Comparison of ENCODE assay signal across 10 cellular contexts in the genomic region with DNA sequence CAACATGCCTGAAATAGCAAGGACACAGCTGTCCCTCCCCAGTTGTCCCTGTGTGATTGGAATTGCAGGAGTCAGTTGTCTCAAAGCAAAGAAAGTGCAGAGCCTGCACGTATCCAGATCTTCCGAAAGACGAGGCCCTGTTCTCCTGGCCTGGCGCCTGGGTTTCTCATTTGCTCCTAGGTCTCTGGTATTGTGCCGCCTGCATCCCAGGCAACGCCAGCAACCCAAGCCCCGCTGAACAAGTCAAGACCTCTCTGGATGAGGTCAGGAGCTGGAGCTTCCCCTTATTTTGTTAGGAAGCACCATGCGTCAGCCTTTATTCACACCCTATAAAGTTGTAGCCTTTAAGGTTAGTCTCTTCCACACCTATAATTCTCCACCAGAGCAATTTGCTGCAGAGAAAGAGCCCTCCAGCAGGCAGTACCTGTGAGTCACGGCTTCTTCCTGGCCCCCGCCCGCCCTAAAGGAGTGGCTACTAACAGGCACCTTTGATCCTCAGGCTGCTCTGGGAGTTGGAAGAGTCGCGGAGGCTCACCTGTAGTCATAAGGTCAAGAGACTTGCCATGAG.
A peak's percentile ranks its signal among the peaks of the same experiment; 100 is the strongest.
DNase-seq lines count a peak whose midpoint lies in the region; ATAC-seq and FAIRE-seq lines count a peak whose summit lies in the region.
"Had no signal": no experiment of that assay in that cellular context is flagged by ENCODE, and none has a peak within 500 bp of the region (broad histone marks: within the 10 kb centered on the region; RNA-seq: fewer than 3 reads in every experiment).

No MANE protein-coding gene starts in this region.

- ATAC-seq in activated T-cell treated with anti-CD3 and anti-CD28 coated beads, Interleukin-2, amount 50 U/mL, for 72 hours (replicated peaks in 1 of 2) = no peak
- peak; percentile 41 for ATAC-seq in aorta (ENCODE audit: low FRiP score)
- no peak for ATAC-seq in GM18873 (IDR thresholded peaks at IDR 0.05; ENCODE audit: low FRiP score, unreplicated experiment)

- FAIRE-seq in GM19239 (lab: Jason Lieb, UNC) = no peak

- H3K4me1 ChIP-seq in esophagus (ENCODE audit: control insufficient read depth in 2 of 2, insufficient read depth in 2 of 2, low read length in 1 of 2) (peaks cover 0 to 7% of the 10 kb centered on the region in 2 donors), mucosa of rectum (ENCODE audit: control insufficient read depth in 2 of 2, insufficient read depth in 2 of 2, low read length in 2 of 2) (peaks cover 15 to 27% of the 10 kb centered on the region in 2 donors), aorta (ENCODE audit: control insufficient read depth in 1 of 2, insufficient read depth in 2 of 2, low read length in 2 of 2) (peaks cover 0 to 3% of the 10 kb centered on the region in 2 donors)

- H3K27ac ChIP-seq in esophagus (ENCODE audit: low read depth in 2 of 2, low read length in 1 of 2) (peak overlapping the region; percentile 97 to 98), mucosa of rectum (ENCODE audit: low read depth in 2 of 2, low read length in 2 of 2) (peak overlapping the region; percentile 90 to 91), aorta (ENCODE audit: low read depth in 1 of 2, low read length in 2 of 2) (peak overlapping the region; percentile 94 to 99)

- WGBS in esophagus, 2 donors = 35 to 48% methylated on average over 13 of the region's 13 CpGs
- WGBS in aorta, 2 donors = 37 to 41% methylated on average over 13 of the region's 13 CpGs

- no peaks in the 10 kb centered on the region for H3K36me3 Mint-ChIP-seq in activated T-cell treated with anti-CD3 and anti-CD28 coated beads, Interleukin-2, amount 50 U/mL, for 24 hours (ENCODE audit: low read depth)
- no peaks in the 10 kb centered on the region for H3K36me3 Mint-ChIP-seq in activated T-cell treated with anti-CD3 and anti-CD28 coated beads, Interleukin-2, amount 50 U/mL, for 72 hours (ENCODE audit: insufficient read depth in 2 of 2)

- H3K4me3 Mint-ChIP-seq in activated T-cell treated with anti-CD3 and anti-CD28 coated beads, Interleukin-2, amount 50 U/mL, for 24 hours = no peak overlapping the region
- no peak overlapping the region for H3K4me3 Mint-ChIP-seq in activated T-cell treated with anti-CD3 and anti-CD28 coated beads, Interleukin-2, amount 50 U/mL, for 72 hours
- H3K4me3 Mint-ChIP-seq: B cell had no signal

- H3K36me3 ChIP-seq in esophagus (ENCODE audit: control insufficient read depth in 2 of 2, insufficient read depth in 2 of 2, low read length in 1 of 2) = no peaks in the 10 kb centered on the region
- no peaks in the 10 kb centered on the region for H3K36me3 ChIP-seq in mucosa of rectum (ENCODE audit: control insufficient read depth in 2 of 2, insufficient read depth in 2 of 2, low read length in 2 of 2)
- H3K36me3 ChIP-seq in aorta (ENCODE audit: control insufficient read depth in 1 of 2, insufficient read depth in 2 of 2, low read length in 1 of 2) = no peaks in the 10 kb centered on the region

- H3K4me1 Mint-ChIP-seq in activated T-cell treated with anti-CD3 and anti-CD28 coated beads, Interleukin-2, amount 50 U/mL, for 24 hours (ENCODE audit: low read depth) = peaks cover 14% of the 10 kb centered on the region
- peaks cover 25% of the 10 kb centered on the region for H3K4me1 Mint-ChIP-seq in activated T-cell treated with anti-CD3 and anti-CD28 coated beads, Interleukin-2, amount 50 U/mL, for 72 hours (ENCODE audit: low read depth)

- no peak overlapping the region for H3K27ac Mint-ChIP-seq in activated T-cell treated with anti-CD3 and anti-CD28 coated beads, Interleukin-2, amount 50 U/mL, for 24 hours
- H3K27ac Mint-ChIP-seq in activated T-cell treated with anti-CD3 and anti-CD28 coated beads, Interleukin-2, amount 50 U/mL, for 72 hours = no peak overlapping the region
- H3K27ac Mint-ChIP-seq: B cell had no signal

- H3K9ac ChIP-seq in mucosa of rectum (ENCODE audit: low read depth in 1 of 2, low read length in 2 of 2) = peak overlapping the region; percentile 18 to 72

- intact Hi-C loops in aorta (cut with DNase I) = loop anchor here in 1 of 2 donors (5.0 kb wide), 2 partner anchors 69 to 501 kb away; no protein-coding TSS in a partner anchor

- DNase-seq in activated T-cell treated with anti-CD3 and anti-CD28 coated beads, Interleukin-2, amount 50 U/mL, for 24 hours = peak; percentile 29
- DNase-seq in activated T-cell treated with anti-CD3 and anti-CD28 coated beads, Interleukin-2, amount 50 U/mL, for 72 hours = no peak
- DNase-seq in aorta (peak; percentile 81 to 88), NCI-H82 treated with DMSO at 0.1 percent for 48 hours (lab: John Stamatoyannopoulos, UW; ENCODE audit: unreplicated experiment) (no peak), GM19239 (ENCODE audit: insufficient read length, low spot score) (no peak)
- DNase-seq: NCI-H2029 treated with DMSO at 0.1 percent for 48 hours had no signal

- no peaks in the 10 kb centered on the region for H3K27me3 Mint-ChIP-seq in activated T-cell treated with anti-CD3 and anti-CD28 coated beads, Interleukin-2, amount 50 U/mL, for 24 hours
- no peaks in the 10 kb centered on the region for H3K27me3 Mint-ChIP-seq in activated T-cell treated with anti-CD3 and anti-CD28 coated beads, Interleukin-2, amount 50 U/mL, for 72 hours (ENCODE audit: low read depth)
- H3K27me3 Mint-ChIP-seq: B cell had no signal

- no peaks in the 10 kb centered on the region for H3K9me3 ChIP-seq in esophagus (ENCODE audit: control insufficient read depth in 2 of 2, insufficient read depth in 1 of 2, low read depth in 1 of 2, low read length in 1 of 2)
- no peaks in the 10 kb centered on the region for H3K9me3 ChIP-seq in mucosa of rectum (ENCODE audit: control insufficient read depth in 2 of 2, low read length in 2 of 2)
- no peaks in the 10 kb centered on the region for H3K9me3 ChIP-seq in aorta (ENCODE audit: control insufficient read depth, low read length)

- H3K9me3 Mint-ChIP-seq in activated T-cell treated with anti-CD3 and anti-CD28 coated beads, Interleukin-2, amount 50 U/mL, for 24 hours = no peaks in the 10 kb centered on the region
- no peaks in the 10 kb centered on the region for H3K9me3 Mint-ChIP-seq in activated T-cell treated with anti-CD3 and anti-CD28 coated beads, Interleukin-2, amount 50 U/mL, for 72 hours

- H3K27me3 ChIP-seq in esophagus (ENCODE audit: control insufficient read depth in 1 of 2, insufficient read depth in 2 of 2, low read length in 2 of 2) (no peaks in the 10 kb centered on the region), mucosa of rectum (ENCODE audit: control insufficient read depth in 2 of 2, insufficient read depth in 2 of 2, low read length in 2 of 2) (no peaks in the 10 kb centered on the region), aorta (ENCODE audit: control insufficient read depth in 1 of 2, insufficient read depth in 2 of 2, low read length in 1 of 2) (no peaks in the 10 kb centered on the region)

- H3K4me3 ChIP-seq in esophagus (ENCODE audit: low read depth in 1 of 2, low read length in 2 of 2) (no peak overlapping the region), mucosa of rectum (ENCODE audit: low read length in 2 of 2) (peak overlapping the region in 1 of 2 donors; percentile 7), aorta (ENCODE audit: low read length in 2 of 2) (no peak overlapping the region)

Comparison
In these comparisons a context has a peak if more than half of its experiments do, and no peak if none do; other contexts are left out.
1. DNase-seq: peak in activated T-cell treated with anti-CD3 and anti-CD28 coated beads, Interleukin-2, amount 50 U/mL, for 24 hours (single experiment) and aorta (2 of 2); none in activated T-cell treated with anti-CD3 and anti-CD28 coated beads, Interleukin-2, amount 50 U/mL, for 72 hours (0 of 2), NCI-H82 treated with DMSO at 0.1 percent for 48 hours (single experiment) and GM19239 (single experiment).
2. Peak in every context shown above with its lines, with median percentiles within 50 percentile points of each other: H3K27ac ChIP-seq.